Comparison of ENCODE assay signal across 26 cellular contexts in genomic region chr1:210700083-210700482, GRCh38.
"Had no signal": no experiment of that assay in that cellular context is flagged by ENCODE, and none has a peak within 500 bp of the region (broad histone marks: within the 10 kb centered on the region; RNA-seq: fewer than 3 reads in every experiment).

No MANE protein-coding gene starts in this region.

- H3K27me3 ChIP-seq: brain microvascular endothelial cell, esophagus muscularis mucosa, foreskin keratinocyte, gastrocnemius medialis had no signal

- ATAC-seq: activated T-cell treated with anti-CD3 and anti-CD28 coated beads, Interleukin-2, amount 50 U/mL, for 72 hours; effector memory CD8-positive, alpha-beta T cell; foreskin keratinocyte; gastrocnemius medialis; heart left ventricle; WTC11 had no signal

- H3K4me3 ChIP-seq: coronary artery, esophagus muscularis mucosa, gastrocnemius medialis, heart left ventricle had no signal

- H3K36me3 ChIP-seq: brain microvascular endothelial cell, esophagus muscularis mucosa, gastrocnemius medialis, heart left ventricle had no signal

- H3K9me3 ChIP-seq: gastrocnemius medialis had no signal

- H3K4me1 ChIP-seq: foreskin keratinocyte, gastrocnemius medialis, heart left ventricle had no signal

- DNase-seq: activated CD4-positive, alpha-beta memory T cell treated with anti-CD3 and anti-CD28 coated beads, Interleukin-2, amount 10 ng/mL, durations not matched to agents 7 days and 5 days; activated CD4-positive, alpha-beta T cell treated with anti-CD3 and anti-CD28 coated beads for 1 hour; activated CD4-positive, alpha-beta T cell treated with anti-CD3 and anti-CD28 coated beads for 4 hours; activated CD4-positive, alpha-beta T cell treated with anti-CD3 and anti-CD28 coated beads, Interleukin-2, amount 10 ng/mL, durations not matched to agents 7 days and 5 days; activated CD4-positive, alpha-beta T cell treated with anti-CD3 and anti-CD28 coated beads, Interleukin-2, amount 50 U/mL, for 4 hours; activated CD8-positive, alpha-beta memory T cell treated with anti-CD3 and anti-CD28 coated beads, Interleukin-2, amount 50 U/mL, for 48 hours; activated gamma-delta T cell treated with Interleukin-2 at 50 U/mL for 16 hours; activated naive CD4-positive, alpha-beta T cell treated with anti-CD3 and anti-CD28 coated beads, Interleukin-2, amount 50 U/mL, for 16 hours; activated naive CD4-positive, alpha-beta T cell treated with Interleukin-2 at 50 U/mL for 16 hours; activated T-cell treated with anti-CD3 and anti-CD28 coated beads for 4 hours; activated T-cell treated with anti-CD3 and anti-CD28 coated beads, Interleukin-2, amount 50 U/mL, for 24 hours; activated T-cell treated with anti-CD3 and anti-CD28 coated beads, Interleukin-2, amount 50 U/mL, for 72 hours; amniotic stem cell; anterior cingulate cortex; brain microvascular endothelial cell; effector CD4-positive, alpha-beta T cell; effector memory CD8-positive, alpha-beta T cell; erythroblast; foreskin keratinocyte; gastrocnemius medialis; glutamatergic neuron; heart left ventricle; T-helper 2 cell had no signal

- H3K27ac ChIP-seq: brain microvascular endothelial cell, coronary artery, esophagus muscularis mucosa, foreskin keratinocyte, gastrocnemius medialis, heart left ventricle had no signal
